Comparison of ENCODE assay signal across 21 cellular contexts in the genomic region with DNA sequence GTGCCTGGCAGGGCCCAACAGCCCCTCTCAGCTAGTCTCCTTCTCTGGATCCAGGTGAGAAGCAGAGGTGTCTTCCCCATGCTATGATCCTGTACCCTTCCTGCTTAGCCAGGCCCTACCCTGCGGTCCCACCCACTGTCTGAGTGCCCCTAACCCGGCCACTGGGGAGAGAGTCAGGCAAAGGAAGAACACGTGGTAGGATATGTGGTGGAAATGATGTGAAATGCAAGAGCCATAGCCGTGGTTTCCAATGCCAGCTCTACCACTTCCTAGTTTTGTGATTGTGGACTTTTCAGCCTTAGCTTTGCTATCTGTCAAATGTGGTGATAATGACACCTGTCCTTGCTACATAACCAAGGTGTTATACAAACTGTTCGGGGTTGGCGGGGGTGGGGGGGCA. TPM values are rescaled to one million over a fixed set of nuclear protein-coding genes. Genes with fewer than 3 reads are reported as not detected.
A peak's percentile ranks its signal among the peaks of the same experiment; 100 is the strongest.
DNase-seq lines count a peak whose midpoint lies in the region; ATAC-seq and TF ChIP-seq lines count a peak whose summit lies in the region.
"Had no signal": no experiment of that assay in that cellular context is flagged by ENCODE, and none has a peak within 500 bp of the region (broad histone marks: within the 10 kb centered on the region; RNA-seq: fewer than 3 reads in every experiment).

No MANE protein-coding gene starts in this region.

- H3K4me3 Mint-ChIP-seq in activated naive CD8-positive, alpha-beta T cell, result no peak overlapping the region
- H3K4me3 Mint-ChIP-seq in activated naive CD8-positive, alpha-beta T cell treated with anti-CD3 and anti-CD28 coated beads, Interleukin-2, amount 50 U/mL, for 24 hours, result no peak overlapping the region
- H3K4me3 Mint-ChIP-seq in endodermal cell, result no peak overlapping the region
- H3K4me3 Mint-ChIP-seq: CD4-positive, CD25-positive, alpha-beta regulatory T cell; GM23338 had no signal

- TF ChIP-seq EP300 in sigmoid colon (IDR thresholded peaks at IDR 0.05) (no peak), ovary (IDR thresholded peaks at IDR 0.05) (no peak)

- H3K36me3 ChIP-seq in endodermal cell (ENCODE audit: control insufficient read depth, insufficient read depth, low read length) (no peaks in the 10 kb centered on the region), sigmoid colon (no peaks in the 10 kb centered on the region), ovary (no peaks in the 10 kb centered on the region)

- ATAC-seq in activated naive CD8-positive, alpha-beta T cell treated with anti-CD3 and anti-CD28 coated beads, Interleukin-2, amount 50 U/mL, for 24 hours, result no peak
- ATAC-seq: GM23338, PC-3 had no signal

- H3K4me3 ChIP-seq in Jurkat, Clone E6-1 (ENCODE audit: low read length), result no peak overlapping the region
- H3K4me3 ChIP-seq in endodermal cell (ENCODE audit: low read length) (no peak overlapping the region), sigmoid colon (no peak overlapping the region), ovary (no peak overlapping the region)
- H3K4me3 ChIP-seq: GM23338 had no signal

- 96 to 100% methylated on average over 1 to 6 of the region's 6 CpGs for WGBS in endodermal cell (ENCODE audit: insufficient coverage in 1 of 2, insufficient read length in 1 of 2), 2 experiments
- 69 to 78% methylated on average over 6 of the region's 6 CpGs for WGBS in sigmoid colon, 2 donors
- WGBS in ovary, 3 donors, result 75 to 77% (median 76%) methylated on average over 6 of the region's 6 CpGs

- H3K36me3 Mint-ChIP-seq in activated naive CD8-positive, alpha-beta T cell, result peaks cover 2% of the 10 kb centered on the region
- H3K36me3 Mint-ChIP-seq in activated naive CD8-positive, alpha-beta T cell treated with anti-CD3 and anti-CD28 coated beads, Interleukin-2, amount 50 U/mL, for 24 hours (ENCODE audit: low read depth), result no peaks in the 10 kb centered on the region
- H3K36me3 Mint-ChIP-seq in endodermal cell (ENCODE audit: low read depth), result no peaks in the 10 kb centered on the region
- H3K36me3 Mint-ChIP-seq: CD4-positive, CD25-positive, alpha-beta regulatory T cell had no signal

- H3K4me1 ChIP-seq in endodermal cell (ENCODE audit: control insufficient read depth, insufficient read depth, low read length) (no peaks in the 10 kb centered on the region), sigmoid colon (peaks cover 0 to 22% (median 3%) of the 10 kb centered on the region in 4 donors), ovary (ENCODE audit: insufficient read depth) (no peaks in the 10 kb centered on the region)

- H3K27ac Mint-ChIP-seq in activated naive CD8-positive, alpha-beta T cell, result peak overlapping the region; percentile 28
- no peak overlapping the region for H3K27ac Mint-ChIP-seq in activated naive CD8-positive, alpha-beta T cell treated with anti-CD3 and anti-CD28 coated beads, Interleukin-2, amount 50 U/mL, for 24 hours
- H3K27ac Mint-ChIP-seq in endodermal cell, result no peak overlapping the region
- H3K27ac Mint-ChIP-seq: CD4-positive, CD25-positive, alpha-beta regulatory T cell; GM23338 had no signal

- H3K4me1 Mint-ChIP-seq in activated naive CD8-positive, alpha-beta T cell (ENCODE audit: low read depth), result peaks cover 64% of the 10 kb centered on the region
- H3K4me1 Mint-ChIP-seq in activated naive CD8-positive, alpha-beta T cell treated with anti-CD3 and anti-CD28 coated beads, Interleukin-2, amount 50 U/mL, for 24 hours, result peaks cover 43% of the 10 kb centered on the region
- H3K4me1 Mint-ChIP-seq in endodermal cell, result peaks cover 6% of the 10 kb centered on the region
- H3K4me1 Mint-ChIP-seq: GM23338 had no signal

- DNase-seq in activated naive CD8-positive, alpha-beta T cell treated with anti-CD3 and anti-CD28 coated beads, Interleukin-2, amount 50 U/mL, for 24 hours, result no peak
- peak; percentile 49 for DNase-seq in Jurkat, Clone E6-1 (ENCODE audit: low read depth, low spot score)
- DNase-seq in endodermal cell (peak; percentile 35), sigmoid colon (peak; percentile 25), OCI-M1 (lab: John Stamatoyannopoulos, UW) (no peak), anterior cingulate cortex (lab: John Stamatoyannopoulos, UW) (no peak), ovary (no peak)
- DNase-seq: Calu3; CD4-positive, CD25-positive, alpha-beta regulatory T cell; DMS79; KG1; NCI-H1092 treated with DMSO at 0.1 percent for 48 hours; NCI-H1694; NCI-H2107; NCI-H345; NCI-H526 treated with DMSO at 0.1 percent for 48 hours; NK-92 treated with Interleukin-12 subunit alpha and Interleukin-12 subunit beta, amount 100 ng/mL, for 24 hours; PC-3 had no signal

- H3K27me3 Mint-ChIP-seq in activated naive CD8-positive, alpha-beta T cell, result no peaks in the 10 kb centered on the region
- no peaks in the 10 kb centered on the region for H3K27me3 Mint-ChIP-seq in activated naive CD8-positive, alpha-beta T cell treated with anti-CD3 and anti-CD28 coated beads, Interleukin-2, amount 50 U/mL, for 24 hours
- peaks cover 23% of the 10 kb centered on the region for H3K27me3 Mint-ChIP-seq in endodermal cell (ENCODE audit: insufficient read depth)

- peaks cover 41% of the 10 kb centered on the region for H3K27me3 ChIP-seq in endodermal cell (ENCODE audit: control insufficient read depth, insufficient read depth, low read length, poor library complexity, severe bottlenecking)
- H3K27me3 ChIP-seq in sigmoid colon, result peaks cover 0 to 3% (median 0%) of the 10 kb centered on the region in 3 donors
- no peaks in the 10 kb centered on the region for H3K27me3 ChIP-seq in ovary

- H3K27ac ChIP-seq in endodermal cell (ENCODE audit: low read depth, low read length), result no peak overlapping the region
- no peak overlapping the region for H3K27ac ChIP-seq in sigmoid colon
- no peak overlapping the region for H3K27ac ChIP-seq in ovary

- no peak overlapping the region for H3K9ac ChIP-seq in endodermal cell (ENCODE audit: extremely low read depth, low read length, poor library complexity, severe bottlenecking)

- TF ChIP-seq POLR2A in sigmoid colon (IDR thresholded peaks at IDR 0.05) (no peak), ovary (IDR thresholded peaks at IDR 0.05) (no peak)

- H3K9me3 Mint-ChIP-seq in activated naive CD8-positive, alpha-beta T cell (ENCODE audit: low read depth), result no peaks in the 10 kb centered on the region
- no peaks in the 10 kb centered on the region for H3K9me3 Mint-ChIP-seq in activated naive CD8-positive, alpha-beta T cell treated with anti-CD3 and anti-CD28 coated beads, Interleukin-2, amount 50 U/mL, for 24 hours
- H3K9me3 Mint-ChIP-seq in endodermal cell, result no peaks in the 10 kb centered on the region
- H3K9me3 Mint-ChIP-seq: GM23338 had no signal

- intact Hi-C loops in sigmoid colon (cut with DNase I), result no loop called here
- intact Hi-C loops in ovary (cut with DNase I), result no loop called here

- no peaks in the 10 kb centered on the region for H3K9me3 ChIP-seq in endodermal cell (ENCODE audit: control insufficient read depth, low read length)
- no peaks in the 10 kb centered on the region for H3K9me3 ChIP-seq in sigmoid colon
- H3K9me3 ChIP-seq in ovary, result no peaks in the 10 kb centered on the region

- no peak for TF ChIP-seq CTCF in endodermal cell (conservative IDR thresholded peaks at IDR 0.05)
- TF ChIP-seq CTCF in sigmoid colon (IDR thresholded peaks at IDR 0.05), result no peak
- TF ChIP-seq CTCF in ovary (IDR thresholded peaks at IDR 0.05), result no peak

RNA-seq across cellular contexts. Expression of a gene that starts 15.8 kb away (rescaled TPM):
- polyA plus RNA-seq in Jurkat, Clone E6-1 (2012; ENCODE audit: insufficient read depth, insufficient read length), result not detected
- not detected for total RNA-seq in endodermal cell
- not detected for polyA plus RNA-seq in endodermal cell (2013, experiment 1 of 2)
- polyA plus RNA-seq in endodermal cell (2013, experiment 2 of 2), result not detected
- total RNA-seq in sigmoid colon, result not detected
- polyA plus RNA-seq in sigmoid colon, result under 1 TPM in 1 of 3 donors, not detected in 2; 0.38 TPM
- not detected for total RNA-seq in ovary
- not detected for polyA plus RNA-seq in ovary
- total RNA-seq: Calu3, GM23338, MCF 10A, PC-3 had no signal
- polyA plus RNA-seq: GM23338 had no signal

RNA-seq across cellular contexts. Expression of a gene that starts 17.8 kb away (rescaled TPM):
- not detected for polyA plus RNA-seq in Jurkat, Clone E6-1 (2012; ENCODE audit: insufficient read depth, insufficient read length)
- total RNA-seq in endodermal cell, result not detected
- not detected for polyA plus RNA-seq in endodermal cell (2013, experiment 1 of 2)
- polyA plus RNA-seq in endodermal cell (2013, experiment 2 of 2), result not detected
- total RNA-seq in sigmoid colon, result not detected
- polyA plus RNA-seq in sigmoid colon, result under 1 TPM in 1 of 3 donors, not detected in 2; 0.73 TPM
- not detected for total RNA-seq in ovary
- not detected for polyA plus RNA-seq in ovary
- total RNA-seq: Calu3, GM23338, MCF 10A, PC-3 had no signal
- polyA plus RNA-seq: GM23338 had no signal

RNA-seq across cellular contexts. Expression of a gene that starts 34.9 kb away (rescaled TPM):
- 1.2 TPM for polyA plus RNA-seq in Jurkat, Clone E6-1 (2012; ENCODE audit: insufficient read depth, insufficient read length)
- total RNA-seq in endodermal cell (not detected), sigmoid colon (not detected), ovary (not detected)
- polyA plus RNA-seq in endodermal cell (2013, experiment 1 of 2), result not detected
- not detected for polyA plus RNA-seq in endodermal cell (2013, experiment 2 of 2)
- polyA plus RNA-seq in sigmoid colon (under 1 TPM in 1 of 3 donors, not detected in 2; 0.79 TPM), ovary (not detected)
- total RNA-seq: Calu3, GM23338, MCF 10A, PC-3 had no signal
- polyA plus RNA-seq: GM23338 had no signal

RNA-seq across cellular contexts. Expression of a gene that starts 44.0 kb away (rescaled TPM):
- 59.0 TPM for polyA plus RNA-seq in Jurkat, Clone E6-1 (2012; ENCODE audit: insufficient read depth, insufficient read length)
- total RNA-seq in endodermal cell (not detected), sigmoid colon (not detected), ovary (not detected)
- not detected for polyA plus RNA-seq in endodermal cell (2013, experiment 1 of 2)
- not detected for polyA plus RNA-seq in endodermal cell (2013, experiment 2 of 2)
- polyA plus RNA-seq in sigmoid colon (not detected), ovary (not detected)
- total RNA-seq: Calu3, GM23338, MCF 10A, PC-3 had no signal
- polyA plus RNA-seq: GM23338 had no signal

Comparison
In these comparisons a context has a peak if more than half of its experiments do, and no peak if none do; other contexts are left out.
1. DNase-seq: peak in Jurkat, Clone E6-1 (single experiment), endodermal cell (single experiment) and sigmoid colon (single experiment); none in activated naive CD8-positive, alpha-beta T cell treated with anti-CD3 and anti-CD28 coated beads, Interleukin-2, amount 50 U/mL, for 24 hours (single experiment), OCI-M1 (single experiment), anterior cingulate cortex (0 of 58) and ovary (0 of 5).